ENCODE assay signal across 2 cellular contexts in the genomic region with DNA sequence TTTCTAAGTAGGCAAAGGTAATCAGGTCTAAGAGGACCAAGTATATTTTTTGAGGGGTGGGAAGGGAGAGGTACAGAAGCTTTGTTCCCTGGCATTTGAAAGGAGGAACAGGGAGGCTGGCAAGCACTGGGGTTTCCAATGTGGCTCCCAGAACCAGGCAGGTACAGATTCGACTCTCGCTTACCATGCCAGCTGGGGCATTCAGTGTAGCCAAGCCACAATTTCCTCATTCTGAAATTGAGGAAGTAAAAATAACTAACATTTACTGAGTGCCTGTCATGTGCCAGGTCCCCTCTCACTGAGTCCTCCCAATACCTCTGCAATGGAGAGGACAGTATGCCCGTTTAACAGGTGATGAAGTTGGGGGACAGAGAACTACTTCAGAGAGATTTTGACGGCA.
A peak's percentile ranks its signal among the peaks of the same experiment; 100 is the strongest.
TF ChIP-seq lines count a peak whose summit lies in the region.

No MANE protein-coding gene starts in this region.

TF ChIP-seq in GM12878, 131 proteins besides CTCF, POLR2A, EP300 and RAD21 (continues in another document):
- TF ChIP-seq TCF3 (IDR thresholded peaks at IDR 0.05; ENCODE audit: borderline replicate concordance, insufficient read depth, low read depth, low read length), result peak; percentile 75; the same call in 1 of the 2 replicates
- TF ChIP-seq, protein P1, sequence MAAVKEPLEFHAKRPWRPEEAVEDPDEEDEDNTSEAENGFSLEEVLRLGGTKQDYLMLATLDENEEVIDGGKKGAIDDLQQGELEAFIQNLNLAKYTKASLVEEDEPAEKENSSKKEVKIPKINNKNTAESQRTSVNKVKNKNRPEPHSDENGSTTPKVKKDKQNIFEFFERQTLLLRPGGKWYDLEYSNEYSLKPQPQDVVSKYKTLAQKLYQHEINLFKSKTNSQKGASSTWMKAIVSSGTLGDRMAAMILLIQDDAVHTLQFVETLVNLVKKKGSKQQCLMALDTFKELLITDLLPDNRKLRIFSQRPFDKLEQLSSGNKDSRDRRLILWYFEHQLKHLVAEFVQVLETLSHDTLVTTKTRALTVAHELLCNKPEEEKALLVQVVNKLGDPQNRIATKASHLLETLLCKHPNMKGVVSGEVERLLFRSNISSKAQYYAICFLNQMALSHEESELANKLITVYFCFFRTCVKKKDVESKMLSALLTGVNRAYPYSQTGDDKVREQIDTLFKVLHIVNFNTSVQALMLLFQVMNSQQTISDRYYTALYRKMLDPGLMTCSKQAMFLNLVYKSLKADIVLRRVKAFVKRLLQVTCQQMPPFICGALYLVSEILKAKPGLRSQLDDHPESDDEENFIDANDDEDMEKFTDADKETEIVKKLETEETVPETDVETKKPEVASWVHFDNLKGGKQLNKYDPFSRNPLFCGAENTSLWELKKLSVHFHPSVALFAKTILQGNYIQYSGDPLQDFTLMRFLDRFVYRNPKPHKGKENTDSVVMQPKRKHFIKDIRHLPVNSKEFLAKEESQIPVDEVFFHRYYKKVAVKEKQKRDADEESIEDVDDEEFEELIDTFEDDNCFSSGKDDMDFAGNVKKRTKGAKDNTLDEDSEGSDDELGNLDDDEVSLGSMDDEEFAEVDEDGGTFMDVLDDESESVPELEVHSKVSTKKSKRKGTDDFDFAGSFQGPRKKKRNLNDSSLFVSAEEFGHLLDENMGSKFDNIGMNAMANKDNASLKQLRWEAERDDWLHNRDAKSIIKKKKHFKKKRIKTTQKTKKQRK (IDR thresholded peaks at IDR 0.05; ENCODE audit: low read depth, low read length), result no peak
- TF ChIP-seq, protein P2, sequence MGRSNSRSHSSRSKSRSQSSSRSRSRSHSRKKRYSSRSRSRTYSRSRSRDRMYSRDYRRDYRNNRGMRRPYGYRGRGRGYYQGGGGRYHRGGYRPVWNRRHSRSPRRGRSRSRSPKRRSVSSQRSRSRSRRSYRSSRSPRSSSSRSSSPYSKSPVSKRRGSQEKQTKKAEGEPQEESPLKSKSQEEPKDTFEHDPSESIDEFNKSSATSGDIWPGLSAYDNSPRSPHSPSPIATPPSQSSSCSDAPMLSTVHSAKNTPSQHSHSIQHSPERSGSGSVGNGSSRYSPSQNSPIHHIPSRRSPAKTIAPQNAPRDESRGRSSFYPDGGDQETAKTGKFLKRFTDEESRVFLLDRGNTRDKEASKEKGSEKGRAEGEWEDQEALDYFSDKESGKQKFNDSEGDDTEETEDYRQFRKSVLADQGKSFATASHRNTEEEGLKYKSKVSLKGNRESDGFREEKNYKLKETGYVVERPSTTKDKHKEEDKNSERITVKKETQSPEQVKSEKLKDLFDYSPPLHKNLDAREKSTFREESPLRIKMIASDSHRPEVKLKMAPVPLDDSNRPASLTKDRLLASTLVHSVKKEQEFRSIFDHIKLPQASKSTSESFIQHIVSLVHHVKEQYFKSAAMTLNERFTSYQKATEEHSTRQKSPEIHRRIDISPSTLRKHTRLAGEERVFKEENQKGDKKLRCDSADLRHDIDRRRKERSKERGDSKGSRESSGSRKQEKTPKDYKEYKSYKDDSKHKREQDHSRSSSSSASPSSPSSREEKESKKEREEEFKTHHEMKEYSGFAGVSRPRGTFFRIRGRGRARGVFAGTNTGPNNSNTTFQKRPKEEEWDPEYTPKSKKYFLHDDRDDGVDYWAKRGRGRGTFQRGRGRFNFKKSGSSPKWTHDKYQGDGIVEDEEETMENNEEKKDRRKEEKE (IDR thresholded peaks at IDR 0.05), result no peak
- TF ChIP-seq IKZF1 (conservative IDR thresholded peaks at IDR 0.05), result peak; percentile 79
- TF ChIP-seq, protein P3, sequence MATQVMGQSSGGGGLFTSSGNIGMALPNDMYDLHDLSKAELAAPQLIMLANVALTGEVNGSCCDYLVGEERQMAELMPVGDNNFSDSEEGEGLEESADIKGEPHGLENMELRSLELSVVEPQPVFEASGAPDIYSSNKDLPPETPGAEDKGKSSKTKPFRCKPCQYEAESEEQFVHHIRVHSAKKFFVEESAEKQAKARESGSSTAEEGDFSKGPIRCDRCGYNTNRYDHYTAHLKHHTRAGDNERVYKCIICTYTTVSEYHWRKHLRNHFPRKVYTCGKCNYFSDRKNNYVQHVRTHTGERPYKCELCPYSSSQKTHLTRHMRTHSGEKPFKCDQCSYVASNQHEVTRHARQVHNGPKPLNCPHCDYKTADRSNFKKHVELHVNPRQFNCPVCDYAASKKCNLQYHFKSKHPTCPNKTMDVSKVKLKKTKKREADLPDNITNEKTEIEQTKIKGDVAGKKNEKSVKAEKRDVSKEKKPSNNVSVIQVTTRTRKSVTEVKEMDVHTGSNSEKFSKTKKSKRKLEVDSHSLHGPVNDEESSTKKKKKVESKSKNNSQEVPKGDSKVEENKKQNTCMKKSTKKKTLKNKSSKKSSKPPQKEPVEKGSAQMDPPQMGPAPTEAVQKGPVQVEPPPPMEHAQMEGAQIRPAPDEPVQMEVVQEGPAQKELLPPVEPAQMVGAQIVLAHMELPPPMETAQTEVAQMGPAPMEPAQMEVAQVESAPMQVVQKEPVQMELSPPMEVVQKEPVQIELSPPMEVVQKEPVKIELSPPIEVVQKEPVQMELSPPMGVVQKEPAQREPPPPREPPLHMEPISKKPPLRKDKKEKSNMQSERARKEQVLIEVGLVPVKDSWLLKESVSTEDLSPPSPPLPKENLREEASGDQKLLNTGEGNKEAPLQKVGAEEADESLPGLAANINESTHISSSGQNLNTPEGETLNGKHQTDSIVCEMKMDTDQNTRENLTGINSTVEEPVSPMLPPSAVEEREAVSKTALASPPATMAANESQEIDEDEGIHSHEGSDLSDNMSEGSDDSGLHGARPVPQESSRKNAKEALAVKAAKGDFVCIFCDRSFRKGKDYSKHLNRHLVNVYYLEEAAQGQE (IDR thresholded peaks at IDR 0.05; ENCODE audit: low read depth, low read length), result no peak
- TF ChIP-seq, protein P4, sequence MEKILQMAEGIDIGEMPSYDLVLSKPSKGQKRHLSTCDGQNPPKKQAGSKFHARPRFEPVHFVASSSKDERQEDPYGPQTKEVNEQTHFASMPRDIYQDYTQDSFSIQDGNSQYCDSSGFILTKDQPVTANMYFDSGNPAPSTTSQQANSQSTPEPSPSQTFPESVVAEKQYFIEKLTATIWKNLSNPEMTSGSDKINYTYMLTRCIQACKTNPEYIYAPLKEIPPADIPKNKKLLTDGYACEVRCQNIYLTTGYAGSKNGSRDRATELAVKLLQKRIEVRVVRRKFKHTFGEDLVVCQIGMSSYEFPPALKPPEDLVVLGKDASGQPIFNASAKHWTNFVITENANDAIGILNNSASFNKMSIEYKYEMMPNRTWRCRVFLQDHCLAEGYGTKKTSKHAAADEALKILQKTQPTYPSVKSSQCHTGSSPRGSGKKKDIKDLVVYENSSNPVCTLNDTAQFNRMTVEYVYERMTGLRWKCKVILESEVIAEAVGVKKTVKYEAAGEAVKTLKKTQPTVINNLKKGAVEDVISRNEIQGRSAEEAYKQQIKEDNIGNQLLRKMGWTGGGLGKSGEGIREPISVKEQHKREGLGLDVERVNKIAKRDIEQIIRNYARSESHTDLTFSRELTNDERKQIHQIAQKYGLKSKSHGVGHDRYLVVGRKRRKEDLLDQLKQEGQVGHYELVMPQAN (conservative IDR thresholded peaks at IDR 0.05), result no peak
- TF ChIP-seq NRF1 (conservative IDR thresholded peaks at IDR 0.05; ENCODE audit: low read depth, low read length), result no peak

TF ChIP-seq in HepG2, 621 proteins besides CTCF, POLR2A, EP300 and RAD21:
- TF ChIP-seq, protein P5, sequence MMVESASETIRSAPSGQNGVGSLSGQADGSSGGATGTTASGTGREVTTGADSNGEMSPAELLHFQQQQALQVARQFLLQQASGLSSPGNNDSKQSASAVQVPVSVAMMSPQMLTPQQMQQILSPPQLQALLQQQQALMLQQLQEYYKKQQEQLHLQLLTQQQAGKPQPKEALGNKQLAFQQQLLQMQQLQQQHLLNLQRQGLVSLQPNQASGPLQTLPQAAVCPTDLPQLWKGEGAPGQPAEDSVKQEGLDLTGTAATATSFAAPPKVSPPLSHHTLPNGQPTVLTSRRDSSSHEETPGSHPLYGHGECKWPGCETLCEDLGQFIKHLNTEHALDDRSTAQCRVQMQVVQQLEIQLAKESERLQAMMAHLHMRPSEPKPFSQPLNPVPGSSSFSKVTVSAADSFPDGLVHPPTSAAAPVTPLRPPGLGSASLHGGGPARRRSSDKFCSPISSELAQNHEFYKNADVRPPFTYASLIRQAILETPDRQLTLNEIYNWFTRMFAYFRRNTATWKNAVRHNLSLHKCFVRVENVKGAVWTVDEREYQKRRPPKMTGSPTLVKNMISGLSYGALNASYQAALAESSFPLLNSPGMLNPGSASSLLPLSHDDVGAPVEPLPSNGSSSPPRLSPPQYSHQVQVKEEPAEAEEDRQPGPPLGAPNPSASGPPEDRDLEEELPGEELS (CRISPR knock-in tag; IDR thresholded peaks at IDR 0.05), result no peak
- TF ChIP-seq ZNF343 (CRISPR knock-in tag; IDR thresholded peaks at IDR 0.05) (no peak), ZNF83 (CRISPR knock-in tag; IDR thresholded peaks at IDR 0.05; ENCODE audit: borderline replicate concordance) (no peak), ZNF460 (CRISPR knock-in tag; IDR thresholded peaks at IDR 0.05; ENCODE audit: borderline replicate concordance) (no peak), POLR2AphosphoS5 (IDR thresholded peaks at IDR 0.05; ENCODE audit: low read depth, low read length) (no peak), SOX6 (IDR thresholded peaks at IDR 0.05) (no peak), SOX6 (CRISPR knock-in tag; IDR thresholded peaks at IDR 0.05) (no peak), SMAD9 (CRISPR knock-in tag; IDR thresholded peaks at IDR 0.05) (no peak), KDM6A (CRISPR knock-in tag; IDR thresholded peaks at IDR 0.05; ENCODE audit: low read depth) (no peak), NBN (conservative IDR thresholded peaks at IDR 0.05) (no peak), RAD51 (IDR thresholded peaks at IDR 0.05; ENCODE audit: borderline replicate concordance) (no peak), ZSCAN20 (CRISPR knock-in tag; IDR thresholded peaks at IDR 0.05; ENCODE audit: borderline replicate concordance) (no peak), ZNF709 (CRISPR knock-in tag; IDR thresholded peaks at IDR 0.05) (no peak), ZNF3 (CRISPR knock-in tag; IDR thresholded peaks at IDR 0.05) (no peak), HOXA9 (CRISPR knock-in tag; IDR thresholded peaks at IDR 0.05; ENCODE audit: borderline replicate concordance) (no peak), BCL6 (CRISPR knock-in tag; IDR thresholded peaks at IDR 0.05) (no peak), ZNF207 (IDR thresholded peaks at IDR 0.05; ENCODE audit: borderline replicate concordance) (no peak), IKZF1 (IDR thresholded peaks at IDR 0.05) (no peak)
- TF ChIP-seq, protein P6, sequence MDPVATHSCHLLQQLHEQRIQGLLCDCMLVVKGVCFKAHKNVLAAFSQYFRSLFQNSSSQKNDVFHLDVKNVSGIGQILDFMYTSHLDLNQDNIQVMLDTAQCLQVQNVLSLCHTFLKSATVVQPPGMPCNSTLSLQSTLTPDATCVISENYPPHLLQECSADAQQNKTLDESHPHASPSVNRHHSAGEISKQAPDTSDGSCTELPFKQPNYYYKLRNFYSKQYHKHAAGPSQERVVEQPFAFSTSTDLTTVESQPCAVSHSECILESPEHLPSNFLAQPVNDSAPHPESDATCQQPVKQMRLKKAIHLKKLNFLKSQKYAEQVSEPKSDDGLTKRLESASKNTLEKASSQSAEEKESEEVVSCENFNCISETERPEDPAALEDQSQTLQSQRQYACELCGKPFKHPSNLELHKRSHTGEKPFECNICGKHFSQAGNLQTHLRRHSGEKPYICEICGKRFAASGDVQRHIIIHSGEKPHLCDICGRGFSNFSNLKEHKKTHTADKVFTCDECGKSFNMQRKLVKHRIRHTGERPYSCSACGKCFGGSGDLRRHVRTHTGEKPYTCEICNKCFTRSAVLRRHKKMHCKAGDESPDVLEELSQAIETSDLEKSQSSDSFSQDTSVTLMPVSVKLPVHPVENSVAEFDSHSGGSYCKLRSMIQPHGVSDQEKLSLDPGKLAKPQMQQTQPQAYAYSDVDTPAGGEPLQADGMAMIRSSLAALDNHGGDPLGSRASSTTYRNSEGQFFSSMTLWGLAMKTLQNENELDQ (CRISPR knock-in tag; IDR thresholded peaks at IDR 0.05; ENCODE audit: borderline replicate concordance), result no peak
- TF ChIP-seq, protein P7, sequence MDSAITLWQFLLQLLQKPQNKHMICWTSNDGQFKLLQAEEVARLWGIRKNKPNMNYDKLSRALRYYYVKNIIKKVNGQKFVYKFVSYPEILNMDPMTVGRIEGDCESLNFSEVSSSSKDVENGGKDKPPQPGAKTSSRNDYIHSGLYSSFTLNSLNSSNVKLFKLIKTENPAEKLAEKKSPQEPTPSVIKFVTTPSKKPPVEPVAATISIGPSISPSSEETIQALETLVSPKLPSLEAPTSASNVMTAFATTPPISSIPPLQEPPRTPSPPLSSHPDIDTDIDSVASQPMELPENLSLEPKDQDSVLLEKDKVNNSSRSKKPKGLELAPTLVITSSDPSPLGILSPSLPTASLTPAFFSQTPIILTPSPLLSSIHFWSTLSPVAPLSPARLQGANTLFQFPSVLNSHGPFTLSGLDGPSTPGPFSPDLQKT (CRISPR knock-in tag; IDR thresholded peaks at IDR 0.05; ENCODE audit: borderline replicate concordance), result no peak
- TF ChIP-seq, protein P8, sequence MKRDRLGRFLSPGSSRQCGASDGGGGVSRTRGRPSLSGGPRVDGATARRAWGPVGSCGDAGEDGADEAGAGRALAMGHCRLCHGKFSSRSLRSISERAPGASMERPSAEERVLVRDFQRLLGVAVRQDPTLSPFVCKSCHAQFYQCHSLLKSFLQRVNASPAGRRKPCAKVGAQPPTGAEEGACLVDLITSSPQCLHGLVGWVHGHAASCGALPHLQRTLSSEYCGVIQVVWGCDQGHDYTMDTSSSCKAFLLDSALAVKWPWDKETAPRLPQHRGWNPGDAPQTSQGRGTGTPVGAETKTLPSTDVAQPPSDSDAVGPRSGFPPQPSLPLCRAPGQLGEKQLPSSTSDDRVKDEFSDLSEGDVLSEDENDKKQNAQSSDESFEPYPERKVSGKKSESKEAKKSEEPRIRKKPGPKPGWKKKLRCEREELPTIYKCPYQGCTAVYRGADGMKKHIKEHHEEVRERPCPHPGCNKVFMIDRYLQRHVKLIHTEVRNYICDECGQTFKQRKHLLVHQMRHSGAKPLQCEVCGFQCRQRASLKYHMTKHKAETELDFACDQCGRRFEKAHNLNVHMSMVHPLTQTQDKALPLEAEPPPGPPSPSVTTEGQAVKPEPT (CRISPR knock-in tag; IDR thresholded peaks at IDR 0.05; ENCODE audit: low read depth), result no peak
